17 cellular contexts compared by ENCODE assay signal in the genomic region with DNA sequence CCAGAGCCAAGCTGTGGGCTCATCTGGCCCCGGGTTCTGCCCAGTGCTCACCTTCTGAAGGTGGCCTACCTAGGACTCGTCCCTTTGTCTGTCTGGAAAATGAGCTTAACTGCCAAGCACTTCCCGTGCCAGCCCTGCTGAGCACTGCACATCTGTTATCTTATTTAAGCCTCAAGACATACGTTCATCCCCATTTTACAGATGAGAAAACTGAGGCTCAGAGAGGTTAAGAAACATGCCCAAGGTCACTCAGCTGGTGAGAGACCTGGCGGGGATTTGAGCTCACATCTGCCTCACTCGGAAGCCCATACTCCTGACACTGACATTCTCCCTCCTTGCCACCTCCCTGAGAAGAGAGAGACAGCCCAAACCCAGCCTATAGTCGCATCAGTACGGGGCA.
DNase-seq lines count a peak whose midpoint lies in the region; ATAC-seq, FAIRE-seq and TF ChIP-seq lines count a peak whose summit lies in the region.
"Had no signal": no experiment of that assay in that cellular context is flagged by ENCODE, and none has a peak within 500 bp of the region (broad histone marks: within the 10 kb centered on the region; RNA-seq: fewer than 3 reads in every experiment).

No MANE protein-coding gene starts in this region.

- H3K27me3 ChIP-seq in endodermal cell (ENCODE audit: control insufficient read depth, insufficient read depth, low read length, poor library complexity, severe bottlenecking) (no peaks in the 10 kb centered on the region), uterus (no peaks in the 10 kb centered on the region)

- no peak for TF ChIP-seq POLR2A in uterus (IDR thresholded peaks at IDR 0.05)

- H3K4me1 Mint-ChIP-seq in WTC11 (peaks cover 15% of the 10 kb centered on the region), endodermal cell (peaks cover 22% of the 10 kb centered on the region)
- H3K4me1 Mint-ChIP-seq: CD4-positive, CD25-positive, alpha-beta regulatory T cell had no signal

- POLR2A ChIA-PET in HEK293 (lab: Yijun Ruan, JAX), result no interaction called here
- POLR2A ChIA-PET in WTC11 (lab: Charles Lee), result no interaction called here

- H3K27ac ChIP-seq in HEK293 (ENCODE audit: extremely low read depth, low read depth, low read length) (no peak overlapping the region), endodermal cell (ENCODE audit: low read depth, low read length) (peak overlapping the region; percentile 4), uterus (no peak overlapping the region)

- 87 to 92% methylated on average over 7 to 8 of the region's 8 CpGs for WGBS in endodermal cell (ENCODE audit: insufficient coverage in 1 of 2, insufficient read length in 1 of 2), 2 experiments

- no peaks in the 10 kb centered on the region for H3K36me3 ChIP-seq in HEK293 (ENCODE audit: control insufficient read depth in 2 of 2, insufficient read depth in 1 of 2, low read length in 2 of 2)
- no peaks in the 10 kb centered on the region for H3K36me3 ChIP-seq in endodermal cell (ENCODE audit: control insufficient read depth, insufficient read depth, low read length)
- no peaks in the 10 kb centered on the region for H3K36me3 ChIP-seq in uterus
- H3K36me3 ChIP-seq: BE2C had no signal

- intact Hi-C loops in uterus (cut with DNase I; ENCODE audit: low total_unique reads), result no loop called here

- TF ChIP-seq CTCF in HEK293 (tag by site-specific recombination; IDR thresholded peaks at IDR 0.05) (no peak), WTC11 (IDR thresholded peaks at IDR 0.05) (no peak), endodermal cell (conservative IDR thresholded peaks at IDR 0.05) (no peak), uterus (IDR thresholded peaks at IDR 0.05) (no peak)

- CTCF ChIA-PET in HEK293 (lab: Yijun Ruan, JAX), result interaction anchor here (0.9 kb wide), 1 partner anchor 40 kb away, joined by 5 read pairs; no protein-coding TSS in a partner anchor
- CTCF ChIA-PET in WTC11 (lab: Charles Lee), result interaction anchor here (0.5 kb wide), 1 partner anchor 38 kb away, joined by 3 read pairs; no protein-coding TSS in a partner anchor

- ATAC-seq in WTC11, result no peak
- no peak for ATAC-seq in HG03135 (IDR thresholded peaks at IDR 0.05; ENCODE audit: unreplicated experiment)
- ATAC-seq: GM23338 had no signal

- no peak overlapping the region for H3K27ac Mint-ChIP-seq in WTC11
- H3K27ac Mint-ChIP-seq in endodermal cell, result no peak overlapping the region
- H3K27ac Mint-ChIP-seq: CD4-positive, CD25-positive, alpha-beta regulatory T cell; GM23338 had no signal

- H3K9ac ChIP-seq in endodermal cell (ENCODE audit: extremely low read depth, low read length, poor library complexity, severe bottlenecking), result no peak overlapping the region

- peaks cover 22% of the 10 kb centered on the region for H3K27me3 Mint-ChIP-seq in WTC11 (ENCODE audit: low read depth)
- H3K27me3 Mint-ChIP-seq in endodermal cell (ENCODE audit: insufficient read depth), result peaks cover 25% of the 10 kb centered on the region

- FAIRE-seq in urothelium cell line (lab: Jason Lieb, UNC), result peak; percentile 23
- FAIRE-seq: A204.1, D721Med, G401.6, GM12891 had no signal

- H3K9me3 ChIP-seq in HEK293 (ENCODE audit: control insufficient read depth, insufficient read depth, low read depth, low read length), result no peaks in the 10 kb centered on the region
- H3K9me3 ChIP-seq in endodermal cell (ENCODE audit: control insufficient read depth, low read length), result peaks cover 7% of the 10 kb centered on the region
- no peaks in the 10 kb centered on the region for H3K9me3 ChIP-seq in uterus

- no peak for DNase-seq in WTC11 (ENCODE audit: low spot score)
- DNase-seq in endodermal cell, result no peak
- no peak for DNase-seq in urothelium cell line (ENCODE audit: low spot score)
- DNase-seq in uterus, result no peak
- DNase-seq: ACHN; BE2C; C1 segment of cervical spinal cord; Caco-2; CD4-positive, CD25-positive, alpha-beta regulatory T cell; H7 had no signal

- no peaks in the 10 kb centered on the region for H3K9me3 Mint-ChIP-seq in WTC11
- peaks cover 2% of the 10 kb centered on the region for H3K9me3 Mint-ChIP-seq in endodermal cell
- H3K9me3 Mint-ChIP-seq: CD4-positive, CD25-positive, alpha-beta regulatory T cell; GM23338 had no signal

- H3K36me3 Mint-ChIP-seq in WTC11, result no peaks in the 10 kb centered on the region
- H3K36me3 Mint-ChIP-seq in endodermal cell (ENCODE audit: low read depth), result no peaks in the 10 kb centered on the region
- H3K36me3 Mint-ChIP-seq: CD4-positive, CD25-positive, alpha-beta regulatory T cell had no signal

- H3K4me1 ChIP-seq in HEK293 (ENCODE audit: control insufficient read depth, insufficient read depth, low read length) (no peaks in the 10 kb centered on the region), endodermal cell (ENCODE audit: control insufficient read depth, insufficient read depth, low read length) (no peaks in the 10 kb centered on the region), uterus (peaks cover 0 to 4% of the 10 kb centered on the region in 2 donors)
- H3K4me1 ChIP-seq: BE2C, Caco-2 had no signal

- H3K4me3 ChIP-seq in HEK293 (ENCODE audit: low read depth, low read length) (no peak overlapping the region), endodermal cell (ENCODE audit: low read length) (no peak overlapping the region), uterus (no peak overlapping the region)
- H3K4me3 ChIP-seq: GM23338 had no signal

- H3K4me3 Mint-ChIP-seq in WTC11, result no peak overlapping the region
- no peak overlapping the region for H3K4me3 Mint-ChIP-seq in endodermal cell
- H3K4me3 Mint-ChIP-seq: CD4-positive, CD25-positive, alpha-beta regulatory T cell; GM23338 had no signal

TF ChIP-seq in HEK293, 187 proteins besides CTCF, POLR2A, EP300 and RAD21:
- TF ChIP-seq ZNF341 (tag by site-specific recombination; IDR thresholded peaks at IDR 0.05; ENCODE audit: low read depth) (no peak), ZNF768 (tag by site-specific recombination; IDR thresholded peaks at IDR 0.05) (0 out of 2 replicates have a peak, but pooled peaks have one; percentile 6)

TF ChIP-seq in WTC11, 78 proteins besides CTCF, POLR2A, EP300 and RAD21:
- TF ChIP-seq, protein P1, sequence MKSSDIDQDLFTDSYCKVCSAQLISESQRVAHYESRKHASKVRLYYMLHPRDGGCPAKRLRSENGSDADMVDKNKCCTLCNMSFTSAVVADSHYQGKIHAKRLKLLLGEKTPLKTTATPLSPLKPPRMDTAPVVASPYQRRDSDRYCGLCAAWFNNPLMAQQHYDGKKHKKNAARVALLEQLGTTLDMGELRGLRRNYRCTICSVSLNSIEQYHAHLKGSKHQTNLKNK (CRISPR knock-in tag; IDR thresholded peaks at IDR 0.05), result no peak
- 0 out of 2 replicates have a peak, but pooled peaks have one; percentile 36 for TF ChIP-seq GTF2I (CRISPR knock-in tag; conservative IDR thresholded peaks at IDR 0.05)
